In the genomic region with DNA sequence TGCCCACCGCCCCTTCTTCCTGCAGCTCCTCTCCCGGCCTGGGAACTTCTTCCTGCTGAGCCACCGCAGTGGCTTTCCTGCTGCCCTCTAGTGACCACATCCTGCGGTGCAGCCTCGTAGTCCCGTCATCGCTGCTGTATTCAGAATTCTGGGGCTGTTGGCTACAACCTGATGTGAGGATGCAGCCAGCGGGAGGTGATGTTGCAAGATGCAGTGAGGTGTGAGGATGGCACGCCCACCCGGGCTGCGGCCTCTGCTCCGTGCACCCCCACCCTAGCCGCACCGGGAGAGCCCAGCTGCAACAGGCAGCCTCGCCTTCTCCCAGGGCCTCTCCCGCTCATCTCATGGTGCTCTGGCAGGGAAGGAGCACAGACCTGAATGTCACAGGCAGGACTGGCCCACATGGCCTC, we compare ENCODE assay signal across 2 cellular contexts.
TF ChIP-seq lines count a peak whose summit lies in the region.

No MANE protein-coding gene starts in this region.

TF ChIP-seq in IMR-90, 13 proteins besides CTCF, POLR2A, EP300 and RAD21:
- no peak for TF ChIP-seq MXI1 (IDR thresholded peaks at IDR 0.05; ENCODE audit: borderline replicate concordance, low read depth, low read length)
- peak; percentile 60 for TF ChIP-seq SMC3 (IDR thresholded peaks at IDR 0.05; ENCODE audit: low read depth, low read length)
- peak; percentile 27; the same call in 1 of the 2 replicates for TF ChIP-seq CEBPB (IDR thresholded peaks at IDR 0.05; ENCODE audit: low read depth, low read length)
- TF ChIP-seq MAZ (IDR thresholded peaks at IDR 0.05; ENCODE audit: borderline replicate concordance, low read depth, low read length): no peak

TF ChIP-seq in PFSK-1, 5 proteins besides CTCF, POLR2A, EP300 and RAD21 (continued from another document):
- no peak for TF ChIP-seq TAF1 (IDR thresholded peaks at IDR 0.05; ENCODE audit: borderline replicate concordance, insufficient read depth, low read length)
